ENCODE assay signal across 8 cellular contexts in genomic region chr15:64162478-64162868, GRCh38. TPM values are rescaled to one million over a fixed set of nuclear protein-coding genes. Genes with fewer than 3 reads are reported as not detected.
DNase-seq lines count a peak whose midpoint lies in the region; ATAC-seq and TF ChIP-seq lines count a peak whose summit lies in the region.

No MANE protein-coding gene starts in this region.

- H3K4me3 ChIP-seq in GM06990 (replicated peaks; ENCODE audit: low read depth, low read length) (peak overlapping the region; percentile 97), SK-N-MC (peak overlapping the region; percentile 88), fibroblast of mammary gland (ENCODE audit: control insufficient read depth, low read depth, low read length) (peak overlapping the region; percentile 97)

- H3K27ac Mint-ChIP-seq in osteocyte (ENCODE audit: unreplicated experiment): peak overlapping the region; percentile 90

- H3K36me3 Mint-ChIP-seq in osteocyte (ENCODE audit: unreplicated experiment): peaks cover 24% of the 10 kb centered on the region

- H3K27me3 ChIP-seq in GM06990 (replicated peaks; ENCODE audit: control insufficient read depth, insufficient read depth, low read length): no peaks in the 10 kb centered on the region

- H3K27ac ChIP-seq in SK-N-MC: no peak overlapping the region

- H3K4me1 Mint-ChIP-seq in osteocyte (ENCODE audit: unreplicated experiment): peaks cover 41% of the 10 kb centered on the region

- no peaks in the 10 kb centered on the region for H3K27me3 Mint-ChIP-seq in osteocyte (ENCODE audit: unreplicated experiment)

- H3K9me3 Mint-ChIP-seq in osteocyte (ENCODE audit: unreplicated experiment): no peaks in the 10 kb centered on the region

- H3K9ac ChIP-seq in SK-N-MC (ENCODE audit: insufficient read length): peak overlapping the region; percentile 84

- H3K4me3 Mint-ChIP-seq in osteocyte (ENCODE audit: unreplicated experiment): peak overlapping the region; percentile 90

- TF ChIP-seq CTCF in GM06990 (IDR thresholded peaks at IDR 0.05; ENCODE audit: insufficient read depth, low read length, poor library complexity, severe bottlenecking) (no peak), fibroblast of mammary gland (conservative IDR thresholded peaks at IDR 0.05; ENCODE audit: control insufficient read depth, insufficient read depth, low read depth, low read length) (no peak), osteocyte (IDR thresholded peaks at IDR 0.05) (no peak)

- DNase-seq in GM06990 (ENCODE audit: extremely low read depth, insufficient read length) (no peak), SK-N-MC (ENCODE audit: low read depth, low spot score) (no peak), fibroblast of mammary gland (ENCODE audit: low read depth) (no peak), osteocyte (ENCODE audit: extremely low spot score, unreplicated experiment) (no peak), NCI-H510A (lab: John Stamatoyannopoulos, UW) (no peak), NCI-H1105 treated with DMSO at 0.1 percent for 48 hours (lab: John Stamatoyannopoulos, UW) (no peak), AG08396 (ENCODE audit: low spot score) (no peak)

- no peaks in the 10 kb centered on the region for H3K9me3 ChIP-seq in SK-N-MC (ENCODE audit: low read depth, low read length)

- H3K36me3 ChIP-seq in GM06990 (ENCODE audit: control insufficient read depth, insufficient read depth, low read length): peaks cover 26% of the 10 kb centered on the region
- peaks cover 28% of the 10 kb centered on the region for H3K36me3 ChIP-seq in SK-N-MC (ENCODE audit: insufficient read depth, low read length)

- peak; percentile 11 for ATAC-seq in HG02588 (IDR thresholded peaks at IDR 0.05; ENCODE audit: unreplicated experiment)

RNA-seq across cellular contexts. Expression of gene PPIB, which starts 0.3 kb away (rescaled TPM):
- 698 and 746 TPM in 2 replicates for total RNA-seq in osteocyte

RNA-seq across cellular contexts. Expression of gene SNX22, which starts 10.9 kb away (rescaled TPM):
- total RNA-seq in osteocyte: 0.24 and 0.31 TPM in 2 replicates
